1 cellular context compared by ENCODE assay signal in the genomic region with DNA sequence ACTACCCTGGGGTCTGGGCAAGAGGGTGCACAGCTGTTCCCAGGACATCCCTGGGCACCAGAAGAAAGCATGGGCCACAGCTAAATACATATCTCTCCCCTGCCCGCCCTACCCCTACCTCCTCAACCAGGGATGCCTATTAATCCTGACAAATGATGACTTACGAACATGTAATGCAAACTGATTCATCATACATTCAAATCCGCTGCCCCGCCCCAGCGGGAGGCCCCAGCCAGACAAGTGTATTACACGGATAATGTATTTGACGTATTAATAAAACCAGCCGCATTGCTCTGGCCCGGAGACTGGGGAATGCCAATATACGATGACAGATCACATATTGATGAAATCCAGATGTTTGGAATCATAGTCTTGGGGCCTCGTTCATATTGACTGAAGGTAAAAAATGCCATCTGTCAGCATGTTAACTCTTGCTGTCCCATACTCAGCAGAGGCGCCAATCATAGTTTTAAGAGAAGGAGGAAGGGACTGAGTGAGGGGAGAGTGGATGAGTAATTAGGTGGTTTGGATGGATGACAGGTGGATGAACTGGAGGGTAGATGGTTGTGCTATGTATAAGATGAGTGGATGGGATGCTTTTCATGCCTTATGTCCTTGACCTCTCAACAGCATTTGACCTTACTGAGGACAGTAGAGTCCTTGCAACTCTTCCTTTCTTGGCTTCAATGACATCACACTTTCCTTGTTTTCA.
TF ChIP-seq lines count a peak whose summit lies in the region.

No MANE protein-coding gene starts in this region.

TF ChIP-seq in SK-N-SH, 30 proteins besides CTCF, POLR2A, EP300 and RAD21 (continued from another document):
- TF ChIP-seq, protein P1, sequence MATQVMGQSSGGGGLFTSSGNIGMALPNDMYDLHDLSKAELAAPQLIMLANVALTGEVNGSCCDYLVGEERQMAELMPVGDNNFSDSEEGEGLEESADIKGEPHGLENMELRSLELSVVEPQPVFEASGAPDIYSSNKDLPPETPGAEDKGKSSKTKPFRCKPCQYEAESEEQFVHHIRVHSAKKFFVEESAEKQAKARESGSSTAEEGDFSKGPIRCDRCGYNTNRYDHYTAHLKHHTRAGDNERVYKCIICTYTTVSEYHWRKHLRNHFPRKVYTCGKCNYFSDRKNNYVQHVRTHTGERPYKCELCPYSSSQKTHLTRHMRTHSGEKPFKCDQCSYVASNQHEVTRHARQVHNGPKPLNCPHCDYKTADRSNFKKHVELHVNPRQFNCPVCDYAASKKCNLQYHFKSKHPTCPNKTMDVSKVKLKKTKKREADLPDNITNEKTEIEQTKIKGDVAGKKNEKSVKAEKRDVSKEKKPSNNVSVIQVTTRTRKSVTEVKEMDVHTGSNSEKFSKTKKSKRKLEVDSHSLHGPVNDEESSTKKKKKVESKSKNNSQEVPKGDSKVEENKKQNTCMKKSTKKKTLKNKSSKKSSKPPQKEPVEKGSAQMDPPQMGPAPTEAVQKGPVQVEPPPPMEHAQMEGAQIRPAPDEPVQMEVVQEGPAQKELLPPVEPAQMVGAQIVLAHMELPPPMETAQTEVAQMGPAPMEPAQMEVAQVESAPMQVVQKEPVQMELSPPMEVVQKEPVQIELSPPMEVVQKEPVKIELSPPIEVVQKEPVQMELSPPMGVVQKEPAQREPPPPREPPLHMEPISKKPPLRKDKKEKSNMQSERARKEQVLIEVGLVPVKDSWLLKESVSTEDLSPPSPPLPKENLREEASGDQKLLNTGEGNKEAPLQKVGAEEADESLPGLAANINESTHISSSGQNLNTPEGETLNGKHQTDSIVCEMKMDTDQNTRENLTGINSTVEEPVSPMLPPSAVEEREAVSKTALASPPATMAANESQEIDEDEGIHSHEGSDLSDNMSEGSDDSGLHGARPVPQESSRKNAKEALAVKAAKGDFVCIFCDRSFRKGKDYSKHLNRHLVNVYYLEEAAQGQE (IDR thresholded peaks at IDR 0.05; ENCODE audit: low read depth, low read length): no peak
- no peak for TF ChIP-seq NRF1 (IDR thresholded peaks at IDR 0.05; ENCODE audit: low read depth, low read length)
